In genomic region chr17:4721203-4722135, GRCh38 we compare ENCODE assay signal across 1 cellular context.
TF ChIP-seq lines count a peak whose summit lies in the region.

No MANE protein-coding gene starts in this region.

TF ChIP-seq in endothelial cell of umbilical vein, 7 proteins besides CTCF, POLR2A, EP300 and RAD21:
- TF ChIP-seq POLR2AphosphoS5 (IDR thresholded peaks at IDR 0.05; ENCODE audit: insufficient read depth, low read depth, low read length) (peak; percentile 86), EZH2 (IDR thresholded peaks at IDR 0.05; ENCODE audit: borderline replicate concordance, low read depth, low read length, severe bottlenecking) (no peak), MAX (IDR thresholded peaks at IDR 0.05; ENCODE audit: insufficient read depth, insufficient read length) (no peak), MYC (IDR thresholded peaks at IDR 0.05; ENCODE audit: low read depth, low read length) (no peak), JUN (IDR thresholded peaks at IDR 0.05; ENCODE audit: borderline replicate concordance, insufficient read depth, insufficient read length, low read depth) (no peak), GATA2 (IDR thresholded peaks at IDR 0.05; ENCODE audit: insufficient read depth, insufficient read length, low read depth, low read length) (peak; percentile 84), FOS (IDR thresholded peaks at IDR 0.05; ENCODE audit: borderline replicate concordance, insufficient read depth, low read length) (peak; percentile 75)
